In the genomic region with DNA sequence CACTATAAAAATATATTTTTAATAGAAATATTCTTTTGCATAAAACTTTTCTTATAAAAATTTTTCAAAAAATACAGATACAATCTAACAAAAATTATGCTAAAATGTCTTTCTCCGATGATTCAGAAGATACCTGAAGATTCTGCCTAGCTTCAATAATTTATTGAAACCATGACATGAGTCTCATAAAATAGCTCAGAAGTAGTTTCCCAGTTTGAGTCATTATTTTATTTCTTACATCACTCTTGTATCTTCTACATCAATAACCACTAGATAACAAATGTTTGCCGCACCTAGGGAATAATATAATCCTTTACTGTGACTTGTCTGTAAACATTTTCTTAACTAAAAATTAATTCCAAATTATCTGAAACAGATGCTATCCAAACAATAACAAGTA, we compare ENCODE assay signal across 25 cellular contexts.
"Had no signal": no experiment of that assay in that cellular context is flagged by ENCODE, and none has a peak within 500 bp of the region (broad histone marks: within the 10 kb centered on the region; RNA-seq: fewer than 3 reads in every experiment).

No MANE protein-coding gene starts in this region.

- H3K9me3 ChIP-seq: esophagus squamous epithelium, lower lobe of right lung, psoas muscle, sigmoid colon, stomach, thyroid gland, vagina had no signal

- H3K36me3 ChIP-seq: thyroid gland had no signal

- H3K27ac ChIP-seq: esophagus squamous epithelium, lower lobe of right lung, psoas muscle, sigmoid colon, skin epidermis, stomach, thyroid gland, vagina had no signal

- DNase-seq: cortex of kidney; effector memory CD8-positive, alpha-beta T cell; erythroblast; esophagus squamous epithelium; foreskin melanocyte; hypothalamus; immature natural killer cell; islet precursor cell; left ventricle myocardium superior; lower lobe of right lung; naive thymus-derived CD8-positive, alpha-beta T cell; nephron progenitor cell; nucleus accumbens; posterior cingulate gyrus; psoas muscle; right cardiac atrium; sigmoid colon; stimulated activated CD4-positive, alpha-beta T cell treated with anti-CD3 and anti-CD28 coated beads, Interleukin-15, amount 100 ng/mL, for 24 hours; stimulated activated CD4-positive, alpha-beta T cell treated with anti-CD3 and anti-CD28 coated beads, Interleukin-2, amount 100 ng/mL, for 48 hours; stimulated activated naive CD4-positive, alpha-beta T cell treated with Interleukin-2 at 50 U/mL for 16 hours; stomach; thyroid gland had no signal

- H3K27me3 ChIP-seq: esophagus squamous epithelium, sigmoid colon, stomach, thyroid gland, vagina had no signal

- H3K4me1 ChIP-seq: esophagus squamous epithelium, thyroid gland, vagina had no signal

- ATAC-seq: effector memory CD8-positive, alpha-beta T cell; lower lobe of right lung; naive thymus-derived CD8-positive, alpha-beta T cell; psoas muscle; right cardiac atrium had no signal

- H3K4me3 ChIP-seq: esophagus squamous epithelium, lower lobe of right lung, psoas muscle, sigmoid colon, skin epidermis, stomach, thyroid gland, vagina had no signal

- FAIRE-seq: endometrium had no signal
